ENCODE assay signal across 8 cellular contexts in genomic region chr17:77542551-77543490, GRCh38.
DNase-seq lines count a peak whose midpoint lies in the region; ATAC-seq and TF ChIP-seq lines count a peak whose summit lies in the region.

No MANE protein-coding gene starts in this region.

- 16% methylated on average over 13 of the region's 13 CpGs for WGBS in suprapubic skin

- H3K4me1 ChIP-seq in Panc1 (ENCODE audit: control insufficient read depth, insufficient read depth, low read length) (0 out of 2 replicates have a peak, but pooled peaks cover 2% of the 10 kb centered on the region), neural progenitor cell (peaks cover 44% of the 10 kb centered on the region), suprapubic skin (peaks cover 12% of the 10 kb centered on the region)

- no peak overlapping the region for H3K4me3 Mint-ChIP-seq in activated T-cell treated with anti-CD3 and anti-CD28 coated beads, Interleukin-2, amount 50 U/mL, for 72 hours
- H3K4me3 Mint-ChIP-seq in neural progenitor cell: peak overlapping the region; percentile 8

- BruUV-seq in Panc1 (replicated peaks; lab: Mats Ljungman, UMichigan): no TSS peak

- H3K27me3 Mint-ChIP-seq in activated T-cell treated with anti-CD3 and anti-CD28 coated beads, Interleukin-2, amount 50 U/mL, for 72 hours (ENCODE audit: low read depth): peaks cover 10% of the 10 kb centered on the region
- peaks cover 14% of the 10 kb centered on the region for H3K27me3 Mint-ChIP-seq in neural progenitor cell (ENCODE audit: insufficient read depth, low read depth)

- no peaks in the 10 kb centered on the region for H3K9me3 Mint-ChIP-seq in activated T-cell treated with anti-CD3 and anti-CD28 coated beads, Interleukin-2, amount 50 U/mL, for 72 hours
- H3K9me3 Mint-ChIP-seq in neural progenitor cell: peaks cover 4% of the 10 kb centered on the region

- CTCF ChIA-PET in Panc1 (lab: Charles Lee): interaction anchor here (0.5 to 2.2 kb wide), 8 partner anchors 13 to 476 kb away, joined by 3 to 12 read pairs (median 6); no protein-coding TSS in a partner anchor

- no peaks in the 10 kb centered on the region for H3K79me2 ChIP-seq in neural progenitor cell (ENCODE audit: low read depth)

- DNase-seq in DMS153 (lab: John Stamatoyannopoulos, UW) (peak; percentile 69), Panc1 (ENCODE audit: low read depth, low spot score) (peak; percentile 48), fibroblast of the aortic adventitia (ENCODE audit: low read depth) (peak; percentile 91), neural progenitor cell (ENCODE audit: low spot score) (peak; percentile 96), suprapubic skin (ENCODE audit: low spot score in 2 of 2) (peak; percentile 86 to 92)
- DNase-seq in activated T-cell treated with anti-CD3 and anti-CD28 coated beads, Interleukin-2, amount 50 U/mL, for 72 hours: peak; percentile 59 to 63

- TF ChIP-seq POLR2A in suprapubic skin (IDR thresholded peaks at IDR 0.05): no peak

- H3K27me3 ChIP-seq in Panc1 (ENCODE audit: control insufficient read depth, insufficient read depth, low read length) (peaks cover 2% of the 10 kb centered on the region; the same call in 1 of the 2 replicates), neural progenitor cell (no peaks in the 10 kb centered on the region), suprapubic skin (peaks cover 23% of the 10 kb centered on the region)

- H3K9me3 ChIP-seq in Panc1 (ENCODE audit: control insufficient read depth, insufficient read depth, low read depth, low read length) (no peaks in the 10 kb centered on the region), neural progenitor cell (ENCODE audit: low read depth) (no peaks in the 10 kb centered on the region), suprapubic skin (no peaks in the 10 kb centered on the region)

- H3K4me2 ChIP-seq in neural progenitor cell: peak overlapping the region; percentile 72

- POLR2A ChIA-PET in Panc1 (lab: Charles Lee): no interaction called here

- peaks cover 53% of the 10 kb centered on the region for H3F3A ChIP-seq in neural progenitor cell (ENCODE audit: low read depth)

- H3K27ac Mint-ChIP-seq in activated T-cell treated with anti-CD3 and anti-CD28 coated beads, Interleukin-2, amount 50 U/mL, for 72 hours: no peak overlapping the region
- H3K27ac Mint-ChIP-seq in neural progenitor cell: no peak overlapping the region

- in situ Hi-C loops in Panc1 (cut with HindIII; ENCODE audit: low pct_unique_long_range_greater_than_20kb, low sequenced_read_pairs): no loop called here

- ATAC-seq in Panc1: peak; percentile 96
- ATAC-seq in activated T-cell treated with anti-CD3 and anti-CD28 coated beads, Interleukin-2, amount 50 U/mL, for 72 hours (replicated peaks in 1 of 2): peak; percentile 75 to 81
- ATAC-seq in HG03175 (IDR thresholded peaks at IDR 0.05; ENCODE audit: unreplicated experiment): no peak

- TF ChIP-seq EP300 in suprapubic skin (IDR thresholded peaks at IDR 0.05): no peak

- no peaks in the 10 kb centered on the region for H3K36me3 Mint-ChIP-seq in activated T-cell treated with anti-CD3 and anti-CD28 coated beads, Interleukin-2, amount 50 U/mL, for 72 hours (ENCODE audit: insufficient read depth in 2 of 2)
- no peaks in the 10 kb centered on the region for H3K36me3 Mint-ChIP-seq in neural progenitor cell

- H2AFZ ChIP-seq in neural progenitor cell (replicated peaks): peak overlapping the region; percentile 55

- H3K4me3 ChIP-seq in Panc1 (ENCODE audit: low read depth in 2 of 2, low read length in 2 of 2) (no peak overlapping the region), fibroblast of the aortic adventitia (ENCODE audit: low read depth, low read length) (no peak overlapping the region), neural progenitor cell (no peak overlapping the region), suprapubic skin (no peak overlapping the region)

- peaks cover 12% of the 10 kb centered on the region for H3K4me1 Mint-ChIP-seq in activated T-cell treated with anti-CD3 and anti-CD28 coated beads, Interleukin-2, amount 50 U/mL, for 72 hours (ENCODE audit: low read depth)
- peaks cover 63% of the 10 kb centered on the region for H3K4me1 Mint-ChIP-seq in neural progenitor cell

- H3K27ac ChIP-seq in Panc1 (ENCODE audit: low read length) (no peak overlapping the region), neural progenitor cell (peak overlapping the region; percentile 18), suprapubic skin (no peak overlapping the region)

- intact Hi-C loops in Panc1 (cut with micrococcal nuclease; ENCODE audit: unreplicated experiment): loop anchor here (1.0 to 10.0 kb wide), 3 partner anchors 232 to 470 kb away; partner anchors contain the start of gene TNRC6C

- no peaks in the 10 kb centered on the region for H3K36me3 ChIP-seq in Panc1 (ENCODE audit: control insufficient read depth, insufficient read depth, low read length)
- no peaks in the 10 kb centered on the region for H3K36me3 ChIP-seq in neural progenitor cell
- H3K36me3 ChIP-seq in suprapubic skin: no peaks in the 10 kb centered on the region

- no peaks in the 10 kb centered on the region for H4K20me1 ChIP-seq in neural progenitor cell (ENCODE audit: low read depth)

- peak; percentile 96 for TF ChIP-seq CTCF in LNCAP (IDR thresholded peaks at IDR 0.05)
- peak; percentile 98 for TF ChIP-seq CTCF in Panc1 (IDR thresholded peaks at IDR 0.05)
- peak; percentile 98 for TF ChIP-seq CTCF in fibroblast of the aortic adventitia (IDR thresholded peaks at IDR 0.05; ENCODE audit: insufficient read depth, low read length)
- TF ChIP-seq CTCF in neural progenitor cell (IDR thresholded peaks at IDR 0.05): peak; percentile 95
- peak; percentile 76 to 91 for TF ChIP-seq CTCF in suprapubic skin (IDR thresholded peaks at IDR 0.05)

- no peak overlapping the region for H3K9ac ChIP-seq in neural progenitor cell
